ENCODE assay signal across 28 cellular contexts in the genomic region with DNA sequence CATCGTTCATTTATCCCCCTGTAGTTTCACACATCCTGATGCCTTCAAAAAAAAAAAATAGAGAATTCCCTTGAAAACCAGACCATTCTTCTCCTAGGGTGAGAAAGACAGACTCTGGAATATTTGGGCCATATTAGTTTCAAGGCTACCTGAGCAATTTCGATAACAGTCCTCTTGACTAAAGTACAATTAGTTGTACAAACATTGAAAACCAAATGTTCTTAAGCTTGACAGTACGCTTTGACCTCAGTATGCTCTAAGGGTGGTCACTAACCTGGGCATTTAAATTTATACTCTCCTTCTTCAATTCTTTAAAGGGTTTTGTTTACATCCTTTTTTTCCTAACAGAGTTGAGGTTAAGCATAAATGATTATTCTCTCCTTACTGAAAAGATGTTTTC.
"Had no signal": no experiment of that assay in that cellular context is flagged by ENCODE, and none has a peak within 500 bp of the region (broad histone marks: within the 10 kb centered on the region; RNA-seq: fewer than 3 reads in every experiment).

No MANE protein-coding gene starts in this region.

- H3K4me1 Mint-ChIP-seq: activated CD4-positive, alpha-beta T cell treated with anti-CD3 and anti-CD28 coated beads, Interleukin-2, amount 10 ng/mL, durations not matched to agents 7 days and 5 days; activated naive CD8-positive, alpha-beta T cell treated with anti-CD3 and anti-CD28 coated beads, Interleukin-2, amount 50 U/mL, for 24 hours; IgD-negative memory B cell had no signal

- H3K9ac ChIP-seq: SK-N-SH had no signal

- H3K27ac Mint-ChIP-seq: activated CD4-positive, alpha-beta memory T cell treated with anti-CD3 and anti-CD28 coated beads for 36 hours; activated CD4-positive, alpha-beta T cell treated with anti-CD3 and anti-CD28 coated beads, Interleukin-2, amount 10 ng/mL, durations not matched to agents 7 days and 5 days; activated naive CD4-positive, alpha-beta T cell treated with anti-CD3 and anti-CD28 coated beads, Interleukin-2, amount 50 U/mL, for 72 hours; activated naive CD8-positive, alpha-beta T cell treated with anti-CD3 and anti-CD28 coated beads, Interleukin-2, amount 50 U/mL, for 24 hours; IgD-negative memory B cell had no signal

- H3K4me3 ChIP-seq: ascending aorta, SJCRH30 had no signal

- H3K36me3 Mint-ChIP-seq: activated CD4-positive, alpha-beta memory T cell treated with anti-CD3 and anti-CD28 coated beads for 36 hours; activated naive CD4-positive, alpha-beta T cell treated with anti-CD3 and anti-CD28 coated beads, Interleukin-2, amount 50 U/mL, for 72 hours; brain; IgD-negative memory B cell had no signal

- DNase-seq: activated CD4-positive, alpha-beta memory T cell treated with anti-CD3 and anti-CD28 coated beads for 36 hours; activated CD4-positive, alpha-beta T cell treated with anti-CD3 and anti-CD28 coated beads, Interleukin-2, amount 10 ng/mL, durations not matched to agents 7 days and 5 days; activated CD4-positive, CD25-positive, alpha-beta regulatory T cell; activated CD8-positive, alpha-beta memory T cell treated with anti-CD3 and anti-CD28 coated beads for 24 hours; activated effector memory CD4-positive, alpha-beta T cell treated with anti-CD3 and anti-CD28 coated beads, Interleukin-2, amount 50 U/mL, for 16 hours; activated naive CD4-positive, alpha-beta T cell treated with Interleukin-2 at 50 U/mL for 16 hours; activated naive CD8-positive, alpha-beta T cell treated with anti-CD3 and anti-CD28 coated beads, Interleukin-2, amount 50 U/mL, for 24 hours; activated T-cell treated with anti-CD3 and anti-CD28 coated beads, Interleukin-2, amount 50 U/mL, for 4 hours; amniotic stem cell; KG1; NCI-H1048; NCI-H1436; NCI-H1694 treated with DMSO at 0.1 percent for 48 hours; NCI-H2029 treated with DMSO at 0.1 percent for 48 hours; NCI-H510A treated with DMSO at 0.1 percent for 48 hours; NCI-H774; NK-92 treated with Interleukin-12 subunit alpha and Interleukin-12 subunit beta, amount 100 ng/mL, for 24 hours; OCI-M1; Right ventricle myocardium superior; SJCRH30; SK-N-SH; T-helper 1 cell had no signal

- H3K27ac ChIP-seq: ascending aorta, RWPE1, SJCRH30, VCaP had no signal

- H3K9me3 ChIP-seq: ascending aorta, SJCRH30, SK-N-SH had no signal

- H3K36me3 ChIP-seq: ascending aorta, SJCRH30 had no signal

- H3K4me3 Mint-ChIP-seq: activated CD4-positive, alpha-beta memory T cell treated with anti-CD3 and anti-CD28 coated beads for 36 hours; activated CD4-positive, alpha-beta T cell treated with anti-CD3 and anti-CD28 coated beads, Interleukin-2, amount 10 ng/mL, durations not matched to agents 7 days and 5 days; activated naive CD8-positive, alpha-beta T cell treated with anti-CD3 and anti-CD28 coated beads, Interleukin-2, amount 50 U/mL, for 24 hours; activated T-cell treated with anti-CD3 and anti-CD28 coated beads, Interleukin-2, amount 50 U/mL, for 4 hours had no signal

- H3K9me3 Mint-ChIP-seq: activated CD4-positive, alpha-beta memory T cell treated with anti-CD3 and anti-CD28 coated beads for 36 hours; activated CD4-positive, alpha-beta T cell treated with anti-CD3 and anti-CD28 coated beads, Interleukin-2, amount 10 ng/mL, durations not matched to agents 7 days and 5 days; activated naive CD4-positive, alpha-beta T cell treated with anti-CD3 and anti-CD28 coated beads, Interleukin-2, amount 50 U/mL, for 72 hours; activated naive CD8-positive, alpha-beta T cell treated with anti-CD3 and anti-CD28 coated beads, Interleukin-2, amount 50 U/mL, for 24 hours; activated T-cell treated with anti-CD3 and anti-CD28 coated beads, Interleukin-2, amount 50 U/mL, for 4 hours had no signal

- H3K27me3 Mint-ChIP-seq: activated naive CD8-positive, alpha-beta T cell treated with anti-CD3 and anti-CD28 coated beads, Interleukin-2, amount 50 U/mL, for 24 hours; brain; IgD-negative memory B cell had no signal

- H3K4me1 ChIP-seq: ascending aorta, SJCRH30 had no signal
